ENCODE assay signal across 1 cellular context in genomic region chr2:7744827-7745226, GRCh38.
TF ChIP-seq lines count a peak whose summit lies in the region.

No MANE protein-coding gene starts in this region.

TF ChIP-seq in GM23338, 12 proteins besides CTCF, POLR2A, EP300 and RAD21 (continued from another document):
- TF ChIP-seq ZNF462 (CRISPR knock-in tag; IDR thresholded peaks at IDR 0.05), result no peak
- TF ChIP-seq, protein P1, sequence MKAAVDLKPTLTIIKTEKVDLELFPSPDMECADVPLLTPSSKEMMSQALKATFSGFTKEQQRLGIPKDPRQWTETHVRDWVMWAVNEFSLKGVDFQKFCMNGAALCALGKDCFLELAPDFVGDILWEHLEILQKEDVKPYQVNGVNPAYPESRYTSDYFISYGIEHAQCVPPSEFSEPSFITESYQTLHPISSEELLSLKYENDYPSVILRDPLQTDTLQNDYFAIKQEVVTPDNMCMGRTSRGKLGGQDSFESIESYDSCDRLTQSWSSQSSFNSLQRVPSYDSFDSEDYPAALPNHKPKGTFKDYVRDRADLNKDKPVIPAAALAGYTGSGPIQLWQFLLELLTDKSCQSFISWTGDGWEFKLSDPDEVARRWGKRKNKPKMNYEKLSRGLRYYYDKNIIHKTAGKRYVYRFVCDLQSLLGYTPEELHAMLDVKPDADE (IDR thresholded peaks at IDR 0.05), result no peak
- TF ChIP-seq JUNB (IDR thresholded peaks at IDR 0.05; ENCODE audit: unreplicated experiment), result no peak
- TF ChIP-seq ZNF114 (CRISPR knock-in tag; IDR thresholded peaks at IDR 0.05), result no peak
